Comparison of ENCODE assay signal across 8 cellular contexts in genomic region chr11:65013130-65013691, GRCh38. TPM values are rescaled to one million over a fixed set of nuclear protein-coding genes. Genes with fewer than 3 reads are reported as not detected.
A peak's percentile ranks its signal among the peaks of the same experiment; 100 is the strongest.
DNase-seq lines count a peak whose midpoint lies in the region; ATAC-seq and TF ChIP-seq lines count a peak whose summit lies in the region.

No MANE protein-coding gene starts in this region.

- peak; percentile 67 for ATAC-seq in HG03175 (IDR thresholded peaks at IDR 0.05; ENCODE audit: unreplicated experiment)
- peak; percentile 92 for ATAC-seq in left ventricle myocardium superior

- H3K9ac ChIP-seq in SK-N-MC (ENCODE audit: insufficient read length): peak overlapping the region; percentile 32

- H3K9me3 ChIP-seq in SK-N-MC (ENCODE audit: low read depth, low read length): no peaks in the 10 kb centered on the region

- DNase-seq in GM10266 (ENCODE audit: extremely low spot score): peak; percentile 96
- DNase-seq in SK-N-MC (ENCODE audit: low read depth, low spot score): peak; percentile 60
- peak; percentile 94 for DNase-seq in left ventricle myocardium superior
- DNase-seq in renal cortical epithelial cell (ENCODE audit: low read depth): peak; percentile 59
- DNase-seq in DMS 273 treated with DMSO at 0.1 percent for 48 hours (lab: John Stamatoyannopoulos, UW): no peak
- no peak for DNase-seq in ecto neural progenitor cell (ENCODE audit: low spot score)

- no peaks in the 10 kb centered on the region; the same call in 1 of the 2 replicates for H3K36me3 ChIP-seq in SK-N-MC (ENCODE audit: insufficient read depth, low read length)

- 10 to 25% (median 23%) methylated on average over 14 of the region's 14 CpGs for WGBS in adipose tissue, 3 donors

- intact Hi-C loops in left ventricle myocardium superior (cut with micrococcal nuclease): no loop called here

- peak; percentile 93 for TF ChIP-seq CTCF in GM10266 (IDR thresholded peaks at IDR 0.05; ENCODE audit: control insufficient read depth, insufficient read depth, low read depth, missing control alignments)

- H3K27ac ChIP-seq in SK-N-MC: peak overlapping the region; percentile 90
- H3K27ac ChIP-seq in adipose tissue (ENCODE audit: low read depth, low read length): peak overlapping the region; percentile 98

- H3K4me3 ChIP-seq in SK-N-MC: peak overlapping the region; percentile 89

RNA-seq across cellular contexts. Expression of gene ARL2, which starts 0.7 kb away (rescaled TPM):
- polyA plus RNA-seq in adipose tissue: 100 to 1,000 TPM in 2 of 3 donors, 10 to 100 TPM in 1; 57.9 to 226 (median 169) TPM
- 115 TPM for total RNA-seq in left ventricle myocardium superior
- 87.3 and 107 TPM in 2 replicates for total RNA-seq in renal cortical epithelial cell

RNA-seq across cellular contexts. Expression of gene SNX15, which starts 14.0 kb away (rescaled TPM):
- 10 to 100 TPM; 14.3 to 27.7 (median 25.3) TPM for polyA plus RNA-seq in adipose tissue
- total RNA-seq in left ventricle myocardium superior (19.3 TPM), renal cortical epithelial cell (10.4 and 13.3 TPM in 2 replicates)

RNA-seq across cellular contexts. Expression of gene BATF2, which starts 16.4 kb away (rescaled TPM):
- polyA plus RNA-seq in adipose tissue: 1 to 10 TPM; 1.2 to 7.4 (median 5.5) TPM
- total RNA-seq in left ventricle myocardium superior (1.2 TPM), renal cortical epithelial cell (1.1 and 1.6 TPM in 2 replicates)

RNA-seq across cellular contexts. Expression of gene SAC3D1, which starts 27.8 kb away (rescaled TPM):
- 10 to 100 TPM in 1 of 3 donors, 1 to 10 TPM in 2; 7.8 to 10.7 (median 7.9) TPM for polyA plus RNA-seq in adipose tissue
- total RNA-seq in left ventricle myocardium superior: 7.5 TPM
- 11.3 and 13.4 TPM in 2 replicates for total RNA-seq in renal cortical epithelial cell

RNA-seq across cellular contexts. Expression of gene MAJIN, which starts 41.3 kb away (rescaled TPM):
- under 1 TPM in 1 of 3 donors, not detected in 2; 0.08 TPM for polyA plus RNA-seq in adipose tissue
- not detected for total RNA-seq in left ventricle myocardium superior
- not detected in 2 replicates for total RNA-seq in renal cortical epithelial cell

Comparison
In these comparisons a context has a peak if more than half of its experiments do, and no peak if none do; other contexts are left out.
1. DNase-seq: peak in GM10266 (single experiment), SK-N-MC (single experiment), left ventricle myocardium superior (single experiment) and renal cortical epithelial cell (single experiment); none in DMS 273 treated with DMSO at 0.1 percent for 48 hours (single experiment) and ecto neural progenitor cell (single experiment).